18 cellular contexts compared by ENCODE assay signal in the genomic region with DNA sequence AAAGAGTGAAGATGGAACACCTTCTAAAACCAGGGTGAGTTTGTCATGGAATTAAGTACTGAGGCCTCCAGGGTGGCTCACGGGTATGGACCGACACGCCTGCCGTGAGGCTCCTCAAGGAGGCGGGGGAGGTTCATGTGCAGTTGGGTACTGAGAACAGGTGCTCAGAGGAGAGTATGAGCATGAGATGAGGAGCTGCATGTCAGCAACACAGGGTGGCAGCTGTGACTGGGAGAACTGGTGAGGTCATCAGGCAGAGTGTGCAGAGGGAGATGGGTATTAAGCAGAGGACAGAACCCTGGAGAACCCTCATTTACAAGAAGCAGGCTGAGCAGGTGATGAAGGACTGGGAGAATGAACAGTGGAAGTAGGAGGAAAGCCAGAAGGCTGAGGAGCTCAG.
"Had no signal": no experiment of that assay in that cellular context is flagged by ENCODE, and none has a peak within 500 bp of the region (broad histone marks: within the 10 kb centered on the region; RNA-seq: fewer than 3 reads in every experiment).

No MANE protein-coding gene starts in this region.

- DNase-seq: effector memory CD4-positive, alpha-beta T cell; heart left ventricle; hippocampal formation; left colon; left ventricle myocardium superior; mesenchymal stem cell; midbrain; naive B cell; right cardiac atrium; stimulated activated CD4-positive, alpha-beta T cell treated with anti-CD3 and anti-CD28 coated beads, Interleukin-4, amount 100 ng/mL, for 1 hour; stimulated activated CD8-positive, alpha-beta memory T cell treated with anti-CD3 and anti-CD28 coated beads, Interleukin-4, amount 100 ng/mL, for 48 hours; stomach; substantia nigra; transverse colon had no signal

- H3K36me3 ChIP-seq: heart left ventricle, stomach, thoracic aorta, transverse colon had no signal

- H3K9me3 ChIP-seq: heart left ventricle, stomach, thoracic aorta, transverse colon had no signal

- ATAC-seq: esophagus mucosa; left colon; left ventricle myocardium superior; stimulated activated memory B cell treated with anti-CD40 and anti-IgM and Interleukin-4, amounts not matched to agents 10 μg/mL and 1 μg/mL and 100 μg/mL, for 72 hours had no signal

- H3K36me3 Mint-ChIP-seq: naive B cell; stimulated activated memory B cell treated with anti-CD40 and anti-IgM and Interleukin-4, amounts not matched to agents 10 μg/mL and 1 μg/mL and 100 μg/mL, for 72 hours had no signal

- H3K27me3 ChIP-seq: transverse colon had no signal

- H3K9me3 Mint-ChIP-seq: stimulated activated memory B cell treated with anti-CD40 and anti-IgM and Interleukin-4, amounts not matched to agents 10 μg/mL and 1 μg/mL and 100 μg/mL, for 72 hours had no signal

- H3K27ac ChIP-seq: heart left ventricle, stomach, thoracic aorta, transverse colon had no signal

- H3K4me3 ChIP-seq: heart left ventricle, lung, stomach, thoracic aorta, transverse colon had no signal

- H3K4me1 ChIP-seq: stomach, transverse colon had no signal

- H3K4me1 Mint-ChIP-seq: naive B cell; stimulated activated memory B cell treated with anti-CD40 and anti-IgM and Interleukin-4, amounts not matched to agents 10 μg/mL and 1 μg/mL and 100 μg/mL, for 72 hours had no signal

- H3K27ac Mint-ChIP-seq: naive B cell; stimulated activated memory B cell treated with anti-CD40 and anti-IgM and Interleukin-4, amounts not matched to agents 10 μg/mL and 1 μg/mL and 100 μg/mL, for 72 hours had no signal

- H3K4me3 Mint-ChIP-seq: naive B cell; stimulated activated memory B cell treated with anti-CD40 and anti-IgM and Interleukin-4, amounts not matched to agents 10 μg/mL and 1 μg/mL and 100 μg/mL, for 72 hours had no signal
